In the genomic region with DNA sequence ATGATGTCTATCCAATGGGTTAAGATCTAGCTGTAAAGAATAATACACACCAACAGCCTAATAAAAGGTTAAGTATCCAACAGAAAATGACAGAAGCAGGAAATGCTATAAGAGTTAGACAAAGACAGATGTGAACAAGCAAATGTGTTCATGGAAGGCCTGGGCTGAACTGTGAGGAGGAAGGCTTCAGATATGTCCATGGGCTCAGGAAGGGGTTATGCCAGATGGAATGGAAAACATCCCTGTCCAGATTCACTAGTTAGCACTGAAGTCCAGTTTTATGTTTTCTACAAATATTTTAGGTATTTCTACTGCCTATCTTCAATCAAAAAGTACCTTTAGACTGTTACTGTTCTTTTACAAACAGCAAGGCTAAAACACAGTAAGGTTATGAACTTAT, we compare ENCODE assay signal across 1 cellular context.
TF ChIP-seq lines count a peak whose summit lies in the region.

No MANE protein-coding gene starts in this region.

TF ChIP-seq in SK-N-SH, 30 proteins besides CTCF, POLR2A, EP300 and RAD21 (continued from another document):
- TF ChIP-seq, protein P1, sequence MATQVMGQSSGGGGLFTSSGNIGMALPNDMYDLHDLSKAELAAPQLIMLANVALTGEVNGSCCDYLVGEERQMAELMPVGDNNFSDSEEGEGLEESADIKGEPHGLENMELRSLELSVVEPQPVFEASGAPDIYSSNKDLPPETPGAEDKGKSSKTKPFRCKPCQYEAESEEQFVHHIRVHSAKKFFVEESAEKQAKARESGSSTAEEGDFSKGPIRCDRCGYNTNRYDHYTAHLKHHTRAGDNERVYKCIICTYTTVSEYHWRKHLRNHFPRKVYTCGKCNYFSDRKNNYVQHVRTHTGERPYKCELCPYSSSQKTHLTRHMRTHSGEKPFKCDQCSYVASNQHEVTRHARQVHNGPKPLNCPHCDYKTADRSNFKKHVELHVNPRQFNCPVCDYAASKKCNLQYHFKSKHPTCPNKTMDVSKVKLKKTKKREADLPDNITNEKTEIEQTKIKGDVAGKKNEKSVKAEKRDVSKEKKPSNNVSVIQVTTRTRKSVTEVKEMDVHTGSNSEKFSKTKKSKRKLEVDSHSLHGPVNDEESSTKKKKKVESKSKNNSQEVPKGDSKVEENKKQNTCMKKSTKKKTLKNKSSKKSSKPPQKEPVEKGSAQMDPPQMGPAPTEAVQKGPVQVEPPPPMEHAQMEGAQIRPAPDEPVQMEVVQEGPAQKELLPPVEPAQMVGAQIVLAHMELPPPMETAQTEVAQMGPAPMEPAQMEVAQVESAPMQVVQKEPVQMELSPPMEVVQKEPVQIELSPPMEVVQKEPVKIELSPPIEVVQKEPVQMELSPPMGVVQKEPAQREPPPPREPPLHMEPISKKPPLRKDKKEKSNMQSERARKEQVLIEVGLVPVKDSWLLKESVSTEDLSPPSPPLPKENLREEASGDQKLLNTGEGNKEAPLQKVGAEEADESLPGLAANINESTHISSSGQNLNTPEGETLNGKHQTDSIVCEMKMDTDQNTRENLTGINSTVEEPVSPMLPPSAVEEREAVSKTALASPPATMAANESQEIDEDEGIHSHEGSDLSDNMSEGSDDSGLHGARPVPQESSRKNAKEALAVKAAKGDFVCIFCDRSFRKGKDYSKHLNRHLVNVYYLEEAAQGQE (IDR thresholded peaks at IDR 0.05; ENCODE audit: low read depth, low read length), result no peak
- TF ChIP-seq TCF12 (IDR thresholded peaks at IDR 0.05), result 0 out of 2 replicates have a peak, but pooled peaks have one; percentile 1
